In genomic region chr5:169945831-169946261, GRCh38 we compare ENCODE assay signal across 8 cellular contexts. TPM values are rescaled to one million over a fixed set of nuclear protein-coding genes. Genes with fewer than 3 reads are reported as not detected.
A peak's percentile ranks its signal among the peaks of the same experiment; 100 is the strongest.
DNase-seq lines count a peak whose midpoint lies in the region; ATAC-seq, FAIRE-seq and TF ChIP-seq lines count a peak whose summit lies in the region.

No MANE protein-coding gene starts in this region.

- H3K36me3 ChIP-seq in SK-N-SH (replicated peaks in 1 of 2; ENCODE audit: control insufficient read depth in 1 of 2, insufficient read depth in 2 of 2, low read length in 1 of 2) (peaks cover 0 to 4% of the 10 kb centered on the region in 2 experiments), ovary (no peaks in the 10 kb centered on the region), SJCRH30 (no peaks in the 10 kb centered on the region)

- CTCF ChIA-PET in SK-N-SH (lab: Yijun Ruan, JAX), result interaction anchor here (1.0 to 8.0 kb wide), 3 partner anchors 13 to 244 kb away, joined by 3 to 45 read pairs (median 8); partner anchors contain the start of gene INSYN2B

- no peak for FAIRE-seq in frontal cortex (lab: Jason Lieb, UNC)

- TF ChIP-seq CTCF in SK-N-SH (IDR thresholded peaks at IDR 0.05) (no peak), ovary (IDR thresholded peaks at IDR 0.05) (no peak)

- H3K27me3 ChIP-seq in SK-N-SH (ENCODE audit: insufficient read depth), result no peaks in the 10 kb centered on the region
- H3K27me3 ChIP-seq in ovary, result no peaks in the 10 kb centered on the region
- no peaks in the 10 kb centered on the region for H3K27me3 ChIP-seq in SJCRH30

- TF ChIP-seq EP300 in SK-N-SH (IDR thresholded peaks at IDR 0.05; ENCODE audit: borderline replicate concordance in 1 of 2, low read depth in 1 of 2, low read length in 1 of 2) (no peak), ovary (IDR thresholded peaks at IDR 0.05) (no peak)

- H3K9me3 ChIP-seq in SK-N-SH, result no peaks in the 10 kb centered on the region
- H3K9me3 ChIP-seq in ovary, result no peaks in the 10 kb centered on the region
- no peaks in the 10 kb centered on the region for H3K9me3 ChIP-seq in SJCRH30 (replicated peaks)

- H3K9me2 ChIP-seq in SK-N-SH, result no peaks in the 10 kb centered on the region

- H4K20me1 ChIP-seq in SK-N-SH (ENCODE audit: insufficient read depth), result no peaks in the 10 kb centered on the region

- H3K27ac ChIP-seq in SK-N-SH (ENCODE audit: low read depth in 2 of 2, low read length in 1 of 2) (peak overlapping the region; percentile 32 to 79; a peak in 3 of 4 replicates), ovary (peak overlapping the region in 1 of 2 donors; percentile 34), SJCRH30 (no peak overlapping the region)

- H2AFZ ChIP-seq in SK-N-SH (ENCODE audit: low read depth), result peak overlapping the region; percentile 30

- H3K4me2 ChIP-seq in SK-N-SH, result peak overlapping the region; percentile 51

- H3K4me3 ChIP-seq in SK-N-SH (ENCODE audit: low read depth in 2 of 2, low read length in 1 of 2) (no peak overlapping the region), ovary (no peak overlapping the region), SJCRH30 (no peak overlapping the region)

- peaks cover 2 to 20% of the 10 kb centered on the region in 2 experiments; a peak in 3 of 4 replicates for H3K4me1 ChIP-seq in SK-N-SH (ENCODE audit: control insufficient read depth in 1 of 2, insufficient read depth in 2 of 2, low read depth in 1 of 2, low read length in 1 of 2)
- peaks cover 3% of the 10 kb centered on the region for H3K4me1 ChIP-seq in ovary (ENCODE audit: insufficient read depth)
- H3K4me1 ChIP-seq in SJCRH30, result no peaks in the 10 kb centered on the region

- H3F3A ChIP-seq in SK-N-SH (replicated peaks; ENCODE audit: insufficient read depth), result peaks cover 15% of the 10 kb centered on the region

- ATAC-seq in GM18868 (IDR thresholded peaks at IDR 0.05; ENCODE audit: unreplicated experiment) (no peak), HG02610 (IDR thresholded peaks at IDR 0.05; ENCODE audit: unreplicated experiment) (no peak)

- POLR2A ChIA-PET in SK-N-SH (lab: Yijun Ruan, JAX), result no interaction called here

- intact Hi-C loops in ovary (cut with DNase I), result no loop called here

- H3K79me2 ChIP-seq in SK-N-SH (ENCODE audit: insufficient read depth), result peaks cover 92% of the 10 kb centered on the region

- 37% methylated on average over 3 of the region's 3 CpGs for WGBS in SK-N-SH (ENCODE audit: low lambda C conversion rate)
- WGBS in ovary, 3 donors, result 2 to 4% (median 3%) methylated on average over 3 of the region's 3 CpGs

- no peak for TF ChIP-seq RAD21 in SK-N-SH (IDR thresholded peaks at IDR 0.05; ENCODE audit: low read length)

- peak overlapping the region; percentile 22; the same call in 1 of the 2 replicates for H3K9ac ChIP-seq in SK-N-SH

- no peak for TF ChIP-seq POLR2A in ovary (IDR thresholded peaks at IDR 0.05)

- DNase-seq in EH (ENCODE audit: low read depth), result peak; percentile 97
- peak; percentile 26 for DNase-seq in SK-N-SH
- DNase-seq in frontal cortex (ENCODE audit: low spot score in 2 of 2), result peak; percentile 17 to 32
- peak; percentile 47 to 73 (median 58) for DNase-seq in ovary
- DNase-seq in NCI-H345 (lab: John Stamatoyannopoulos, UW), result no peak
- no peak for DNase-seq in SJCRH30

TF ChIP-seq in SK-N-SH, 30 proteins besides CTCF, POLR2A, EP300 and RAD21:
- TF ChIP-seq NRF1 (IDR thresholded peaks at IDR 0.05; ENCODE audit: low read depth, low read length), result no peak
- peak; percentile 65 for TF ChIP-seq ELF1 (IDR thresholded peaks at IDR 0.05)
- peak; percentile 48 for TF ChIP-seq NFIC (IDR thresholded peaks at IDR 0.05; ENCODE audit: borderline replicate concordance)
- TF ChIP-seq EZH2phosphoT487 (IDR thresholded peaks at IDR 0.05; ENCODE audit: borderline replicate concordance, low read depth), result no peak
- no peak for TF ChIP-seq MEF2A (IDR thresholded peaks at IDR 0.05; ENCODE audit: borderline replicate concordance, low read depth)
- TF ChIP-seq MAX (IDR thresholded peaks at IDR 0.05; ENCODE audit: low read depth), result peak; percentile 54; the same call in 1 of the 2 replicates
- TF ChIP-seq ZBTB33 (IDR thresholded peaks at IDR 0.05; ENCODE audit: borderline replicate concordance, low read depth), result no peak
- peak; percentile 16; the same call in 1 of the 2 replicates for TF ChIP-seq TCF12 (IDR thresholded peaks at IDR 0.05)
- no peak for TF ChIP-seq JUND (IDR thresholded peaks at IDR 0.05)

RNA-seq across cellular contexts. Expression of gene INSYN2B, which starts 34.4 kb away (rescaled TPM):
- polyA plus RNA-seq in SK-N-SH (2012; rRNA removed), result 9.2 and 13.4 TPM in 2 replicates
- polyA plus RNA-seq in SK-N-SH (2012; cell fraction: cytosol; rRNA removed), result 7.1 and 9.7 TPM in 2 replicates
- polyA plus RNA-seq in SK-N-SH (2012; cell fraction: nucleus; rRNA removed), result 6.6 and 9.4 TPM in 2 replicates
- 0.82 TPM for total RNA-seq in frontal cortex
- 1 to 10 TPM in 4 of 7 donors, under 1 TPM in 2, not detected in 1; 0.68 to 3.3 (median 1.2) TPM for total RNA-seq in ovary
- polyA plus RNA-seq in ovary, result under 1 TPM; 0.12 to 0.92 TPM
- 0.05 and 0.14 TPM in 2 replicates for total RNA-seq in SJCRH30 (2014; rRNA removed; shearing (Covaris generic))

Comparison
In these comparisons a context has a peak if more than half of its experiments do, and no peak if none do; other contexts are left out.
1. DNase-seq: peak in EH (single experiment), SK-N-SH (single experiment), frontal cortex (2 of 2) and ovary (5 of 5); none in NCI-H345 (single experiment) and SJCRH30 (0 of 2).